25 cellular contexts compared by ENCODE assay signal in genomic region chr2:229153946-229154345, GRCh38.
"Had no signal": no experiment of that assay in that cellular context is flagged by ENCODE, and none has a peak within 500 bp of the region (broad histone marks: within the 10 kb centered on the region; RNA-seq: fewer than 3 reads in every experiment).

No MANE protein-coding gene starts in this region.

- H3K27me3 Mint-ChIP-seq: activated naive CD8-positive, alpha-beta T cell treated with anti-CD3 and anti-CD28 coated beads, Interleukin-2, amount 10 ng/mL, durations not matched to agents 7 days and 5 days; dendritic cell treated with granulocyte-macrophage colony-stimulating factor and Interleukin-4, amounts not matched to agents 40 ng/mL and 50 ng/mL, for 4 days; naive thymus-derived CD8-positive, alpha-beta T cell; progenitor cell of endocrine pancreas had no signal

- H3K9me3 ChIP-seq: left lung, sigmoid colon, spleen, thoracic aorta, upper lobe of right lung had no signal

- H3K4me3 Mint-ChIP-seq: activated naive CD8-positive, alpha-beta T cell treated with anti-CD3 and anti-CD28 coated beads, Interleukin-2, amount 10 ng/mL, durations not matched to agents 7 days and 5 days; activated T-cell treated with anti-CD3 and anti-CD28 coated beads, Interleukin-2, amount 50 U/mL, for 4 hours; dendritic cell treated with granulocyte-macrophage colony-stimulating factor and Interleukin-4, amounts not matched to agents 40 ng/mL and 50 ng/mL, for 4 days; naive thymus-derived CD8-positive, alpha-beta T cell; neural progenitor cell had no signal

- H3K4me1 Mint-ChIP-seq: activated naive CD8-positive, alpha-beta T cell treated with anti-CD3 and anti-CD28 coated beads, Interleukin-2, amount 10 ng/mL, durations not matched to agents 7 days and 5 days; naive thymus-derived CD8-positive, alpha-beta T cell had no signal

- H3K36me3 ChIP-seq: cardiac muscle cell, heart right ventricle, left lung, neural progenitor cell, sigmoid colon, spleen, upper lobe of right lung had no signal

- H3K4me1 ChIP-seq: heart right ventricle, left lung, neural progenitor cell, sigmoid colon, spleen, upper lobe of right lung had no signal

- ATAC-seq: activated T-cell treated with anti-CD3 and anti-CD28 coated beads, Interleukin-2, amount 50 U/mL, for 4 hours; heart right ventricle; left lung; naive thymus-derived CD8-positive, alpha-beta T cell; upper lobe of right lung had no signal

- DNase-seq: activated CD8-positive, alpha-beta memory T cell treated with anti-CD3 and anti-CD28 coated beads for 24 hours; activated CD8-positive, alpha-beta memory T cell treated with anti-CD3 and anti-CD28 coated beads, Interleukin-2, amount 50 U/mL, for 4 hours; activated naive CD4-positive, alpha-beta T cell treated with Interleukin-2 at 50 U/mL for 16 hours; activated naive CD8-positive, alpha-beta T cell treated with anti-CD3 and anti-CD28 coated beads, Interleukin-2, amount 10 ng/mL, durations not matched to agents 7 days and 5 days; activated T-cell treated with anti-CD3 and anti-CD28 coated beads, Interleukin-2, amount 50 U/mL, for 4 hours; amniotic stem cell; effector CD4-positive, alpha-beta T cell; erythroblast; foreskin fibroblast; heart right ventricle; left lung; naive thymus-derived CD8-positive, alpha-beta T cell; retina; sigmoid colon; spleen; stimulated activated CD4-positive, alpha-beta T cell treated with anti-CD3 and anti-CD28 coated beads, Interleukin-4, amount 100 ng/mL, for 1 hour; stimulated activated naive CD4-positive, alpha-beta T cell treated with Interleukin-2 at 50 U/mL for 16 hours; T-helper 1 cell; upper lobe of right lung had no signal

- H3K4me3 ChIP-seq: cardiac muscle cell, heart right ventricle, left lung, lung, neural progenitor cell, sigmoid colon, spleen, thoracic aorta, upper lobe of right lung had no signal

- H3K27me3 ChIP-seq: cardiac muscle cell, heart right ventricle, left lung, neural progenitor cell, sigmoid colon, spleen, upper lobe of right lung had no signal

- H3K9me3 Mint-ChIP-seq: activated T-cell treated with anti-CD3 and anti-CD28 coated beads, Interleukin-2, amount 50 U/mL, for 4 hours; neural progenitor cell had no signal

- H3K36me3 Mint-ChIP-seq: activated naive CD8-positive, alpha-beta T cell treated with anti-CD3 and anti-CD28 coated beads, Interleukin-2, amount 10 ng/mL, durations not matched to agents 7 days and 5 days; naive thymus-derived CD8-positive, alpha-beta T cell; neural progenitor cell had no signal

- H3K27ac Mint-ChIP-seq: activated naive CD8-positive, alpha-beta T cell treated with anti-CD3 and anti-CD28 coated beads, Interleukin-2, amount 10 ng/mL, durations not matched to agents 7 days and 5 days; dendritic cell treated with granulocyte-macrophage colony-stimulating factor and Interleukin-4, amounts not matched to agents 40 ng/mL and 50 ng/mL, for 4 days; naive thymus-derived CD8-positive, alpha-beta T cell; neural progenitor cell; progenitor cell of endocrine pancreas had no signal

- H3K27ac ChIP-seq: cardiac muscle cell, heart right ventricle, left lung, neural progenitor cell, sigmoid colon, spleen, upper lobe of right lung had no signal
